In the genomic region with DNA sequence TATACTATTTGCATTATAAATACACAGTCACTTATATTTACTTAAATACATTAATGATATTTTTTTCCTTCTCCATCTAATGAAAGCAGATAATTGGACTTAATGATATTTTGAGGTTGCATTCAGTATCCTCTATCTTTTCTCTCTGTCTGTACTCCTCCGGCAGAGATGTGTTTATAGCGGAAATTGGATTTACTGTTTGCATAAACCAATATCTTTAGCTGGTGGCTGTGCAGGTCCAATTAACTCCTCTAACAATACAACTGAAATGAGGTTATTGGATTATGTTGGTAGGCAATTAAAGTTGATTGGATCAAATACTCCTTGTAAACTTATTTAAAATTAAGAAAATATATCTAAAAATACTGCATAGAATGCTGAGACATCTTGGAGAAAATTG, we compare ENCODE assay signal across 5 cellular contexts.
"Had no signal": no experiment of that assay in that cellular context is flagged by ENCODE, and none has a peak within 500 bp of the region (broad histone marks: within the 10 kb centered on the region; RNA-seq: fewer than 3 reads in every experiment).

No MANE protein-coding gene starts in this region.

- ATAC-seq: GM23338, K562 had no signal

- DNase-seq: H9, HCEC 1CT, IMR-90 had no signal
